Comparison of ENCODE assay signal across 8 cellular contexts in the genomic region with DNA sequence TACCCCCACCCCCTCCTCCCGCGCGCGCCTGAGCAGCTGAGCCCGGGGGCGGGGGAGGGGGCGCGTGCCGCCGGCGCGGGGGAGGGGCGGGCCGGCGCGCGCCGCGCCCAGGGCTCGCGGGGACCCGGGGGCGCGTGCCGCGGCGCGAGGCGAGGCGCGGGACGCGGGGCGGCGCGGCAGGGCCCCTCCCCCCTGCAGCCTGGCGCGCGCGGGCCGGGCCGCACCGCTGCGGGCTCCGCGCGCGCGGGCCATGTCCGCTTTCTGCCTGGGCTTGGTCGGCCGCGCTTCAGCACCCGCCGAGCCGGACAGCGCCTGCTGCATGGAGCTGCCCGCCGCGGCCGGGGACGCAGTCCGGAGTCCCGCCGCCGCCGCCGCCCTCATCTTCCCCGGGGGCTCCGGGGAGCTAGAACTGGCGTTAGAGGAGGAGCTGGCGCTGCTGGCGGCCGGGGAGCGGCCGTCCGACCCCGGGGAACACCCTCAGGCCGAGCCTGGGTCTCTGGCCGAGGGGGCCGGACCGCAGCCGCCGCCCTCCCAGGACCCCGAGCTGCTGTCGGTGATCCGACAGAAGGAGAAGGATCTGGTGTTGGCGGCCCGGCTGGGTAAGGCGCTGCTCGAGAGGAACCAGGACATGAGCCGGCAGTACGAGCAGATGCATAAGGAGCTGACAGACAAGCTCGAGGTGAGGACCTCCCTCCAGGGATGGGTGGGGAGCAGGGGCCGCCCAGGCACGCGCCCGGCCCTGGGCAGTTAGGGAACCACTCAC. TPM values are rescaled to one million over a fixed set of nuclear protein-coding genes. Genes with fewer than 3 reads are reported as not detected.
DNase-seq lines count a peak whose midpoint lies in the region; ATAC-seq lines count a peak whose summit lies in the region.

No MANE protein-coding gene starts in this region.

- H3K4me3 ChIP-seq in mononuclear cell (ENCODE audit: low read length): peak overlapping the region; percentile 53

- peaks cover 32% of the 10 kb centered on the region for H3K27me3 ChIP-seq in mononuclear cell (ENCODE audit: insufficient read depth, low read length)

- H3K27ac ChIP-seq in epithelial cell of prostate: peak overlapping the region; percentile 70

- DNase-seq in NCI-H345 (lab: John Stamatoyannopoulos, UW) (peak; percentile 64), NCI-H345 treated with DMSO at 0.1 percent for 48 hours (lab: John Stamatoyannopoulos, UW; ENCODE audit: unreplicated experiment) (no peak), NCI-H774 (lab: John Stamatoyannopoulos, UW) (peak; percentile 62), activated T-cell treated with anti-CD3 and anti-CD28 coated beads for 4 hours (peak; percentile 43), epithelial cell of prostate (ENCODE audit: low read depth, low spot score) (peak; percentile 14)
- DNase-seq in stimulated activated CD8-positive, alpha-beta memory T cell treated with anti-CD3 and anti-CD28 coated beads, Interleukin-4, amount 100 ng/mL, for 1 hour (ENCODE audit: low read depth in 2 of 2, low spot score in 1 of 2): peak; percentile 28 to 35

- peak; percentile 31 for ATAC-seq in HG02759 (IDR thresholded peaks at IDR 0.05; ENCODE audit: unreplicated experiment)

- no peaks in the 10 kb centered on the region for H3K9me3 ChIP-seq in mononuclear cell (ENCODE audit: low read depth, low read length)

- H3K4me1 ChIP-seq in mononuclear cell (ENCODE audit: insufficient read depth, low read length): peaks cover 20% of the 10 kb centered on the region

RNA-seq across cellular contexts. Expression of a gene that starts 0.8 kb away (rescaled TPM):
- 60.9 TPM for total RNA-seq in mononuclear cell
